34 cellular contexts compared by ENCODE assay signal in the genomic region with DNA sequence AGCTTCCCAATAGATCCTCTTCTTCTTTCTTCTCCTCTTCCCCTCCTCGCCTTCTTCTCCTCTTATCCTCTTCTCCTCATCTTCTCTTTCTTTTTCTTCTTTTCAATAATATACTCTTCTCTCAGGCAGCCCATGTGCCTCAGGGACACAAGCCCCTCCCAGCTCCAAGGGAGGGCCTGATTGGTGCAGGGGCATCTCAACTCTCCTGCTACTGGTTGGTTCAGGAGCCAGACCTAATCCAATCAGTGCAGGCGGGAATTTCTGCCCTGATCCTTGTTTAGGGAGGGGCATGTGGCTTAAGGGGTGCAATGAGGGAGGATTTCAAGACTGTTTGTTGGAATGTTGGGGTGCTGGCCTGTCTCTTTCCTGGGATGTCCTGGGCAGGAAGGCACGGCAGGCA. TPM values are rescaled to one million over a fixed set of nuclear protein-coding genes. Genes with fewer than 3 reads are reported as not detected.
"Had no signal": no experiment of that assay in that cellular context is flagged by ENCODE, and none has a peak within 500 bp of the region (broad histone marks: within the 10 kb centered on the region; RNA-seq: fewer than 3 reads in every experiment).

No MANE protein-coding gene starts in this region.

- H3K4me3 ChIP-seq: coronary artery, esophagus muscularis mucosa, heart right ventricle, mucosa of descending colon, smooth muscle cell, testis, tibial artery had no signal

- H3K36me3 Mint-ChIP-seq: mesothelial cell of epicardium; naive B cell; natural killer cell treated with Interleukin-12 subunit alpha and Interleukin-12 subunit beta and Interleukin-15 and Interleukin-18, amount 100 ng/mL, for 72 hours; stimulated activated memory B cell treated with anti-CD40 and anti-IgM and Interleukin-4, amounts not matched to agents 10 μg/mL and 1 μg/mL and 100 μg/mL, for 72 hours; type B pancreatic cell had no signal

- DNase-seq: dermis blood vessel endothelial cell; effector memory CD4-positive, alpha-beta T cell; foreskin melanocyte; glutamatergic neuron; heart right ventricle; hippocampal formation; kidney; mesenchymal stem cell; mucosa of descending colon; naive B cell; stimulated activated CD4-positive, alpha-beta T cell treated with anti-CD3 and anti-CD28 coated beads, Interleukin-12 subunit alpha, Interleukin-12 subunit beta, amount 100 ng/mL, for 4 hours; stimulated activated CD4-positive, alpha-beta T cell treated with anti-CD3 and anti-CD28 coated beads, Interleukin-1b, Interleukin-23, amount 100 ng/mL, for 48 hours; stimulated activated CD4-positive, alpha-beta T cell treated with anti-CD3 and anti-CD28 coated beads, Interleukin-4, amount 100 ng/mL, for 4 hours; stimulated activated naive CD8-positive, alpha-beta T cell treated with anti-CD3 and anti-CD28 coated beads, Interleukin-15, Interleukin-2, amounts not matched to agents 100 U/mL and 50 U/mL, for 24 hours; substantia nigra; testis; tibial artery had no signal

- ATAC-seq: heart right ventricle; mucosa of descending colon; natural killer cell treated with Interleukin-12 subunit alpha and Interleukin-12 subunit beta and Interleukin-15 and Interleukin-18, amount 100 ng/mL, for 72 hours; sciatic nerve; stimulated activated memory B cell treated with anti-CD40 and anti-IgM and Interleukin-4, amounts not matched to agents 10 μg/mL and 1 μg/mL and 100 μg/mL, for 72 hours; stimulated activated naive CD8-positive, alpha-beta T cell treated with anti-CD3 and anti-CD28 coated beads, Interleukin-15, Interleukin-2, amounts not matched to agents 100 U/mL and 50 U/mL, for 24 hours had no signal

- H3K27ac ChIP-seq: coronary artery, esophagus muscularis mucosa, heart right ventricle, parathyroid adenoma, testis, tibial artery had no signal

- H3K9me3 ChIP-seq: esophagus muscularis mucosa, heart right ventricle, mucosa of descending colon, testis, tibial artery had no signal

- H3K4me2 ChIP-seq: smooth muscle cell had no signal

- H2AFZ ChIP-seq: parathyroid adenoma had no signal

- H3K4me3 Mint-ChIP-seq: mesothelial cell of epicardium; naive B cell; natural killer cell treated with Interleukin-12 subunit alpha and Interleukin-12 subunit beta and Interleukin-15 and Interleukin-18, amount 100 ng/mL, for 72 hours; neural crest cell; stimulated activated memory B cell treated with anti-CD40 and anti-IgM and Interleukin-4, amounts not matched to agents 10 μg/mL and 1 μg/mL and 100 μg/mL, for 72 hours; type B pancreatic cell had no signal

- H3K4me1 Mint-ChIP-seq: mesothelial cell of epicardium; naive B cell; neural crest cell; stimulated activated memory B cell treated with anti-CD40 and anti-IgM and Interleukin-4, amounts not matched to agents 10 μg/mL and 1 μg/mL and 100 μg/mL, for 72 hours had no signal

- H3K9me3 Mint-ChIP-seq: mesothelial cell of epicardium; natural killer cell treated with Interleukin-12 subunit alpha and Interleukin-12 subunit beta and Interleukin-15 and Interleukin-18, amount 100 ng/mL, for 72 hours; neural crest cell; stimulated activated memory B cell treated with anti-CD40 and anti-IgM and Interleukin-4, amounts not matched to agents 10 μg/mL and 1 μg/mL and 100 μg/mL, for 72 hours; type B pancreatic cell had no signal

- H3K27ac Mint-ChIP-seq: mesothelial cell of epicardium; naive B cell; natural killer cell treated with Interleukin-12 subunit alpha and Interleukin-12 subunit beta and Interleukin-15 and Interleukin-18, amount 100 ng/mL, for 72 hours; progenitor cell of endocrine pancreas; stimulated activated memory B cell treated with anti-CD40 and anti-IgM and Interleukin-4, amounts not matched to agents 10 μg/mL and 1 μg/mL and 100 μg/mL, for 72 hours; type B pancreatic cell had no signal

- H3K4me1 ChIP-seq: heart right ventricle, parathyroid adenoma, testis, tibial artery had no signal

- FAIRE-seq: endothelial cell of umbilical vein, kidney had no signal

- H3K36me3 ChIP-seq: esophagus muscularis mucosa, heart right ventricle, tibial artery had no signal

- H3K27me3 ChIP-seq: testis had no signal

- H3K9ac ChIP-seq: parathyroid adenoma had no signal

- H3K79me2 ChIP-seq: parathyroid adenoma had no signal

RNA-seq across cellular contexts. Expression of gene SERPINA12, which starts 9.0 kb away (rescaled TPM):
- total RNA-seq: dermis blood vessel endothelial cell; endothelial cell of umbilical vein; epithelial cell of proximal tubule; esophagus muscularis mucosa; heart right ventricle; kidney; lung microvascular endothelial cell; mesothelial cell of epicardium; mucosa of descending colon; natural killer cell treated with Interleukin-12 subunit alpha and Interleukin-12 subunit beta and Interleukin-15 and Interleukin-18, amount 100 ng/mL, for 72 hours; neural crest cell; osteoblast; progenitor cell of endocrine pancreas; sciatic nerve; smooth muscle cell; urinary bladder had no signal
- polyA plus RNA-seq: endothelial cell of umbilical vein, heart right ventricle, smooth muscle cell, urinary bladder had no signal

RNA-seq across cellular contexts. Expression of gene SERPINA9, which starts 24.3 kb away (rescaled TPM):
- total RNA-seq: dermis blood vessel endothelial cell; endothelial cell of umbilical vein; epithelial cell of proximal tubule; esophagus muscularis mucosa; heart right ventricle; kidney; left lobe of liver; lung microvascular endothelial cell; mesothelial cell of epicardium; mucosa of descending colon; natural killer cell treated with Interleukin-12 subunit alpha and Interleukin-12 subunit beta and Interleukin-15 and Interleukin-18, amount 100 ng/mL, for 72 hours; neural crest cell; progenitor cell of endocrine pancreas; sciatic nerve; smooth muscle cell; testis; urinary bladder had no signal
- polyA plus RNA-seq: endothelial cell of umbilical vein, heart right ventricle, smooth muscle cell, urinary bladder had no signal

RNA-seq across cellular contexts. Expression of gene SERPINA11, which starts 47.7 kb away (rescaled TPM):
- total RNA-seq: dermis blood vessel endothelial cell; endothelial cell of umbilical vein; epithelial cell of proximal tubule; esophagus muscularis mucosa; heart right ventricle; kidney; lung microvascular endothelial cell; mesothelial cell of epicardium; mucosa of descending colon; natural killer cell treated with Interleukin-12 subunit alpha and Interleukin-12 subunit beta and Interleukin-15 and Interleukin-18, amount 100 ng/mL, for 72 hours; neural crest cell; osteoblast; sciatic nerve; smooth muscle cell; testis; urinary bladder had no signal
- polyA plus RNA-seq: endothelial cell of umbilical vein, heart right ventricle, smooth muscle cell had no signal
